ENCODE assay signal across 1 cellular context in the genomic region with DNA sequence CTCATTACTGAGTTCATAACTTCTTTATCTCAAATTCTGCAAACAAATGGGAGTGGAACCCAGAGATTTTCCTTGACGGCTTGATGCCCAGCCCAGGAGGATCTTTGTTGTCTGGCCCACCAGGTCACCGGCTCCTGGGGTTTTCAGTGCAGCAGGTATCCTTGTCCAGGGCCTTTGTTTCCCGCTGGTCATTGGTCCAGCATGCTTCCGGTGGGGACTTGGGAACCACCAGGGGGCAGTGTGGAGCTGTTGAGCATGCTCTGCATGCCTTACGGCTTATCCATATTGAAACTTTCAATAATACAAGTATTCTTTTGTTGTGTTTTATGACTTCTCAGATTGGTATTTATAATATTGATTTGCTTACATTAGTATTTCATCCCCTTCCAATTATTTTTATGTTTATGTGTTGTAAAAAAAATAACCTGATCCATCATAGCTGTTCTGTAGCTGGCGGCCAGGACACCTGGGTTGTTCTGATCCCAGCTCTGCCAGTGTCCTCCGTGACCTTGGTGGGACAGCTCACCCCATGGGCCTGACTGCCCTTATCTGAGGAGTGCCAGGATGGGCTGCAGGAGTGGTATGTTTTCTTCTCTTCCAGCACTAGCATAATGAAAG.
A peak's percentile ranks its signal among the peaks of the same experiment; 100 is the strongest.
TF ChIP-seq lines count a peak whose summit lies in the region.

No MANE protein-coding gene starts in this region.

TF ChIP-seq in HepG2, 621 proteins besides CTCF, POLR2A, EP300 and RAD21 (continued from another document and continues in another):
- no peak for TF ChIP-seq ZNF121 (CRISPR knock-in tag; IDR thresholded peaks at IDR 0.05)
- TF ChIP-seq ZNF629 (CRISPR knock-in tag; conservative IDR thresholded peaks at IDR 0.05), result no peak
- peak; percentile 58; the same call in 1 of the 2 replicates for TF ChIP-seq ELF1 (CRISPR knock-in tag; IDR thresholded peaks at IDR 0.05)
- TF ChIP-seq CEBPG (CRISPR knock-in tag; IDR thresholded peaks at IDR 0.05), result no peak
- TF ChIP-seq, protein P1, sequence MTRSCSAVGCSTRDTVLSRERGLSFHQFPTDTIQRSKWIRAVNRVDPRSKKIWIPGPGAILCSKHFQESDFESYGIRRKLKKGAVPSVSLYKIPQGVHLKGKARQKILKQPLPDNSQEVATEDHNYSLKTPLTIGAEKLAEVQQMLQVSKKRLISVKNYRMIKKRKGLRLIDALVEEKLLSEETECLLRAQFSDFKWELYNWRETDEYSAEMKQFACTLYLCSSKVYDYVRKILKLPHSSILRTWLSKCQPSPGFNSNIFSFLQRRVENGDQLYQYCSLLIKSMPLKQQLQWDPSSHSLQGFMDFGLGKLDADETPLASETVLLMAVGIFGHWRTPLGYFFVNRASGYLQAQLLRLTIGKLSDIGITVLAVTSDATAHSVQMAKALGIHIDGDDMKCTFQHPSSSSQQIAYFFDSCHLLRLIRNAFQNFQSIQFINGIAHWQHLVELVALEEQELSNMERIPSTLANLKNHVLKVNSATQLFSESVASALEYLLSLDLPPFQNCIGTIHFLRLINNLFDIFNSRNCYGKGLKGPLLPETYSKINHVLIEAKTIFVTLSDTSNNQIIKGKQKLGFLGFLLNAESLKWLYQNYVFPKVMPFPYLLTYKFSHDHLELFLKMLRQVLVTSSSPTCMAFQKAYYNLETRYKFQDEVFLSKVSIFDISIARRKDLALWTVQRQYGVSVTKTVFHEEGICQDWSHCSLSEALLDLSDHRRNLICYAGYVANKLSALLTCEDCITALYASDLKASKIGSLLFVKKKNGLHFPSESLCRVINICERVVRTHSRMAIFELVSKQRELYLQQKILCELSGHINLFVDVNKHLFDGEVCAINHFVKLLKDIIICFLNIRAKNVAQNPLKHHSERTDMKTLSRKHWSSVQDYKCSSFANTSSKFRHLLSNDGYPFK (CRISPR knock-in tag; IDR thresholded peaks at IDR 0.05; ENCODE audit: borderline replicate concordance), result no peak
- no peak for TF ChIP-seq ZNF317 (CRISPR knock-in tag; IDR thresholded peaks at IDR 0.05)
- no peak for TF ChIP-seq PAWR (CRISPR knock-in tag; IDR thresholded peaks at IDR 0.05; ENCODE audit: borderline replicate concordance)
- no peak for TF ChIP-seq TP53 (CRISPR knock-in tag; conservative IDR thresholded peaks at IDR 0.05)
- no peak for TF ChIP-seq JUN (CRISPR knock-in tag; IDR thresholded peaks at IDR 0.05)
- TF ChIP-seq, protein P2, sequence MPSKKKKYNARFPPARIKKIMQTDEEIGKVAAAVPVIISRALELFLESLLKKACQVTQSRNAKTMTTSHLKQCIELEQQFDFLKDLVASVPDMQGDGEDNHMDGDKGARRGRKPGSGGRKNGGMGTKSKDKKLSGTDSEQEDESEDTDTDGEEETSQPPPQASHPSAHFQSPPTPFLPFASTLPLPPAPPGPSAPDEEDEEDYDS (CRISPR knock-in tag; IDR thresholded peaks at IDR 0.05), result no peak
- no peak for TF ChIP-seq ZFX (CRISPR knock-in tag; IDR thresholded peaks at IDR 0.05; ENCODE audit: low read depth)
- TF ChIP-seq NR2F6 (IDR thresholded peaks at IDR 0.05), result no peak
- TF ChIP-seq NR2F6 (CRISPR knock-in tag; IDR thresholded peaks at IDR 0.05), result no peak
- TF ChIP-seq, protein P3, sequence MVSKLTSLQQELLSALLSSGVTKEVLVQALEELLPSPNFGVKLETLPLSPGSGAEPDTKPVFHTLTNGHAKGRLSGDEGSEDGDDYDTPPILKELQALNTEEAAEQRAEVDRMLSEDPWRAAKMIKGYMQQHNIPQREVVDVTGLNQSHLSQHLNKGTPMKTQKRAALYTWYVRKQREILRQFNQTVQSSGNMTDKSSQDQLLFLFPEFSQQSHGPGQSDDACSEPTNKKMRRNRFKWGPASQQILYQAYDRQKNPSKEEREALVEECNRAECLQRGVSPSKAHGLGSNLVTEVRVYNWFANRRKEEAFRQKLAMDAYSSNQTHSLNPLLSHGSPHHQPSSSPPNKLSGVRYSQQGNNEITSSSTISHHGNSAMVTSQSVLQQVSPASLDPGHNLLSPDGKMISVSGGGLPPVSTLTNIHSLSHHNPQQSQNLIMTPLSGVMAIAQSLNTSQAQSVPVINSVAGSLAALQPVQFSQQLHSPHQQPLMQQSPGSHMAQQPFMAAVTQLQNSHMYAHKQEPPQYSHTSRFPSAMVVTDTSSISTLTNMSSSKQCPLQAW (CRISPR knock-in tag; IDR thresholded peaks at IDR 0.05), result no peak
- TF ChIP-seq KLF11 (CRISPR knock-in tag; IDR thresholded peaks at IDR 0.05), result no peak
- no peak for TF ChIP-seq KDM5A (IDR thresholded peaks at IDR 0.05; ENCODE audit: borderline replicate concordance, low read length)
- TF ChIP-seq, protein P4, sequence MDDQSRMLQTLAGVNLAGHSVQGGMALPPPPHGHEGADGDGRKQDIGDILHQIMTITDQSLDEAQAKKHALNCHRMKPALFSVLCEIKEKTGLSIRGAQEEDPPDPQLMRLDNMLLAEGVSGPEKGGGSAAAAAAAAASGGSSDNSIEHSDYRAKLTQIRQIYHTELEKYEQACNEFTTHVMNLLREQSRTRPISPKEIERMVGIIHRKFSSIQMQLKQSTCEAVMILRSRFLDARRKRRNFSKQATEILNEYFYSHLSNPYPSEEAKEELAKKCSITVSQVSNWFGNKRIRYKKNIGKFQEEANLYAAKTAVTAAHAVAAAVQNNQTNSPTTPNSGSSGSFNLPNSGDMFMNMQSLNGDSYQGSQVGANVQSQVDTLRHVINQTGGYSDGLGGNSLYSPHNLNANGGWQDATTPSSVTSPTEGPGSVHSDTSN (CRISPR knock-in tag; IDR thresholded peaks at IDR 0.05; ENCODE audit: borderline replicate concordance), result no peak
- no peak for TF ChIP-seq TBX3 (IDR thresholded peaks at IDR 0.05; ENCODE audit: borderline replicate concordance)
- TF ChIP-seq, protein P5, sequence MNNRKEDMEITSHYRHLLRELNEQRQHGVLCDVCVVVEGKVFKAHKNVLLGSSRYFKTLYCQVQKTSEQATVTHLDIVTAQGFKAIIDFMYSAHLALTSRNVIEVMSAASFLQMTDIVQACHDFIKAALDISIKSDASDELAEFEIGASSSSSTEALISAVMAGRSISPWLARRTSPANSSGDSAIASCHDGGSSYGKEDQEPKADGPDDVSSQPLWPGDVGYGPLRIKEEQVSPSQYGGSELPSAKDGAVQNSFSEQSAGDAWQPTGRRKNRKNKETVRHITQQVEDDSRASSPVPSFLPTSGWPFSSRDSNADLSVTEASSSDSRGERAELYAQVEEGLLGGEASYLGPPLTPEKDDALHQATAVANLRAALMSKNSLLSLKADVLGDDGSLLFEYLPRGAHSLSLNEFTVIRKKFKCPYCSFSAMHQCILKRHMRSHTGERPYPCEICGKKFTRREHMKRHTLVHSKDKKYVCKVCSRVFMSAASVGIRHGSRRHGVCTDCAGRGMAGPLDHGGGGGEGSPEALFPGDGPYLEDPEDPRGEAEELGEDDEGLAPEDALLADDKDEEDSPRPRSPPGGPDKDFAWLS (CRISPR knock-in tag; IDR thresholded peaks at IDR 0.05; ENCODE audit: borderline replicate concordance), result no peak
- no peak for TF ChIP-seq ZFP36L1 (CRISPR knock-in tag; IDR thresholded peaks at IDR 0.05)
- TF ChIP-seq, protein P6, sequence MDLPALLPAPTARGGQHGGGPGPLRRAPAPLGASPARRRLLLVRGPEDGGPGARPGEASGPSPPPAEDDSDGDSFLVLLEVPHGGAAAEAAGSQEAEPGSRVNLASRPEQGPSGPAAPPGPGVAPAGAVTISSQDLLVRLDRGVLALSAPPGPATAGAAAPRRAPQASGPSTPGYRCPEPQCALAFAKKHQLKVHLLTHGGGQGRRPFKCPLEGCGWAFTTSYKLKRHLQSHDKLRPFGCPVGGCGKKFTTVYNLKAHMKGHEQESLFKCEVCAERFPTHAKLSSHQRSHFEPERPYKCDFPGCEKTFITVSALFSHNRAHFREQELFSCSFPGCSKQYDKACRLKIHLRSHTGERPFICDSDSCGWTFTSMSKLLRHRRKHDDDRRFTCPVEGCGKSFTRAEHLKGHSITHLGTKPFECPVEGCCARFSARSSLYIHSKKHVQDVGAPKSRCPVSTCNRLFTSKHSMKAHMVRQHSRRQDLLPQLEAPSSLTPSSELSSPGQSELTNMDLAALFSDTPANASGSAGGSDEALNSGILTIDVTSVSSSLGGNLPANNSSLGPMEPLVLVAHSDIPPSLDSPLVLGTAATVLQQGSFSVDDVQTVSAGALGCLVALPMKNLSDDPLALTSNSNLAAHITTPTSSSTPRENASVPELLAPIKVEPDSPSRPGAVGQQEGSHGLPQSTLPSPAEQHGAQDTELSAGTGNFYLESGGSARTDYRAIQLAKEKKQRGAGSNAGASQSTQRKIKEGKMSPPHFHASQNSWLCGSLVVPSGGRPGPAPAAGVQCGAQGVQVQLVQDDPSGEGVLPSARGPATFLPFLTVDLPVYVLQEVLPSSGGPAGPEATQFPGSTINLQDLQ (CRISPR knock-in tag; IDR thresholded peaks at IDR 0.05), result no peak
- TF ChIP-seq GABPB1 (CRISPR knock-in tag; IDR thresholded peaks at IDR 0.05), result peak; percentile 68; the same call in 1 of the 2 replicates
- TF ChIP-seq, protein P7, sequence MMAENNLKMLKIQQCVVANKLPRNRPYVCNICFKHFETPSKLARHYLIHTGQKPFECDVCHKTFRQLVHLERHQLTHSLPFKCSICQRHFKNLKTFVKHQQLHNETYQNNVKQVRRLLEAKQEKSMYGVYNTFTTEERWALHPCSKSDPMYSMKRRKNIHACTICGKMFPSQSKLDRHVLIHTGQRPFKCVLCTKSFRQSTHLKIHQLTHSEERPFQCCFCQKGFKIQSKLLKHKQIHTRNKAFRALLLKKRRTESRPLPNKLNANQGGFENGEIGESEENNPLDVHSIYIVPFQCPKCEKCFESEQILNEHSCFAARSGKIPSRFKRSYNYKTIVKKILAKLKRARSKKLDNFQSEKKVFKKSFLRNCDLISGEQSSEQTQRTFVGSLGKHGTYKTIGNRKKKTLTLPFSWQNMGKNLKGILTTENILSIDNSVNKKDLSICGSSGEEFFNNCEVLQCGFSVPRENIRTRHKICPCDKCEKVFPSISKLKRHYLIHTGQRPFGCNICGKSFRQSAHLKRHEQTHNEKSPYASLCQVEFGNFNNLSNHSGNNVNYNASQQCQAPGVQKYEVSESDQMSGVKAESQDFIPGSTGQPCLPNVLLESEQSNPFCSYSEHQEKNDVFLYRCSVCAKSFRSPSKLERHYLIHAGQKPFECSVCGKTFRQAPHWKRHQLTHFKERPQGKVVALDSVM (CRISPR knock-in tag; IDR thresholded peaks at IDR 0.05), result no peak
- no peak for TF ChIP-seq RELA (CRISPR knock-in tag; IDR thresholded peaks at IDR 0.05)
- TF ChIP-seq SNAPC2 (CRISPR knock-in tag; IDR thresholded peaks at IDR 0.05), result no peak
- TF ChIP-seq, protein P8, sequence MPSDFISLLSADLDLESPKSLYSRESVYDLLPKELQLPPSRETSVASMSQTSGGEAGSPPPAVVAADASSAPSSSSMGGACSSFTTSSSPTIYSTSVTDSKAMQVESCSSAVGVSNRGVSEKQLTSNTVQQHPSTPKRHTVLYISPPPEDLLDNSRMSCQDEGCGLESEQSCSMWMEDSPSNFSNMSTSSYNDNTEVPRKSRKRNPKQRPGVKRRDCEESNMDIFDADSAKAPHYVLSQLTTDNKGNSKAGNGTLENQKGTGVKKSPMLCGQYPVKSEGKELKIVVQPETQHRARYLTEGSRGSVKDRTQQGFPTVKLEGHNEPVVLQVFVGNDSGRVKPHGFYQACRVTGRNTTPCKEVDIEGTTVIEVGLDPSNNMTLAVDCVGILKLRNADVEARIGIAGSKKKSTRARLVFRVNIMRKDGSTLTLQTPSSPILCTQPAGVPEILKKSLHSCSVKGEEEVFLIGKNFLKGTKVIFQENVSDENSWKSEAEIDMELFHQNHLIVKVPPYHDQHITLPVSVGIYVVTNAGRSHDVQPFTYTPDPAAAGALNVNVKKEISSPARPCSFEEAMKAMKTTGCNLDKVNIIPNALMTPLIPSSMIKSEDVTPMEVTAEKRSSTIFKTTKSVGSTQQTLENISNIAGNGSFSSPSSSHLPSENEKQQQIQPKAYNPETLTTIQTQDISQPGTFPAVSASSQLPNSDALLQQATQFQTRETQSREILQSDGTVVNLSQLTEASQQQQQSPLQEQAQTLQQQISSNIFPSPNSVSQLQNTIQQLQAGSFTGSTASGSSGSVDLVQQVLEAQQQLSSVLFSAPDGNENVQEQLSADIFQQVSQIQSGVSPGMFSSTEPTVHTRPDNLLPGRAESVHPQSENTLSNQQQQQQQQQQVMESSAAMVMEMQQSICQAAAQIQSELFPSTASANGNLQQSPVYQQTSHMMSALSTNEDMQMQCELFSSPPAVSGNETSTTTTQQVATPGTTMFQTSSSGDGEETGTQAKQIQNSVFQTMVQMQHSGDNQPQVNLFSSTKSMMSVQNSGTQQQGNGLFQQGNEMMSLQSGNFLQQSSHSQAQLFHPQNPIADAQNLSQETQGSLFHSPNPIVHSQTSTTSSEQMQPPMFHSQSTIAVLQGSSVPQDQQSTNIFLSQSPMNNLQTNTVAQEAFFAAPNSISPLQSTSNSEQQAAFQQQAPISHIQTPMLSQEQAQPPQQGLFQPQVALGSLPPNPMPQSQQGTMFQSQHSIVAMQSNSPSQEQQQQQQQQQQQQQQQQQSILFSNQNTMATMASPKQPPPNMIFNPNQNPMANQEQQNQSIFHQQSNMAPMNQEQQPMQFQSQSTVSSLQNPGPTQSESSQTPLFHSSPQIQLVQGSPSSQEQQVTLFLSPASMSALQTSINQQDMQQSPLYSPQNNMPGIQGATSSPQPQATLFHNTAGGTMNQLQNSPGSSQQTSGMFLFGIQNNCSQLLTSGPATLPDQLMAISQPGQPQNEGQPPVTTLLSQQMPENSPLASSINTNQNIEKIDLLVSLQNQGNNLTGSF (CRISPR knock-in tag; IDR thresholded peaks at IDR 0.05), result no peak
- TF ChIP-seq, protein P9, sequence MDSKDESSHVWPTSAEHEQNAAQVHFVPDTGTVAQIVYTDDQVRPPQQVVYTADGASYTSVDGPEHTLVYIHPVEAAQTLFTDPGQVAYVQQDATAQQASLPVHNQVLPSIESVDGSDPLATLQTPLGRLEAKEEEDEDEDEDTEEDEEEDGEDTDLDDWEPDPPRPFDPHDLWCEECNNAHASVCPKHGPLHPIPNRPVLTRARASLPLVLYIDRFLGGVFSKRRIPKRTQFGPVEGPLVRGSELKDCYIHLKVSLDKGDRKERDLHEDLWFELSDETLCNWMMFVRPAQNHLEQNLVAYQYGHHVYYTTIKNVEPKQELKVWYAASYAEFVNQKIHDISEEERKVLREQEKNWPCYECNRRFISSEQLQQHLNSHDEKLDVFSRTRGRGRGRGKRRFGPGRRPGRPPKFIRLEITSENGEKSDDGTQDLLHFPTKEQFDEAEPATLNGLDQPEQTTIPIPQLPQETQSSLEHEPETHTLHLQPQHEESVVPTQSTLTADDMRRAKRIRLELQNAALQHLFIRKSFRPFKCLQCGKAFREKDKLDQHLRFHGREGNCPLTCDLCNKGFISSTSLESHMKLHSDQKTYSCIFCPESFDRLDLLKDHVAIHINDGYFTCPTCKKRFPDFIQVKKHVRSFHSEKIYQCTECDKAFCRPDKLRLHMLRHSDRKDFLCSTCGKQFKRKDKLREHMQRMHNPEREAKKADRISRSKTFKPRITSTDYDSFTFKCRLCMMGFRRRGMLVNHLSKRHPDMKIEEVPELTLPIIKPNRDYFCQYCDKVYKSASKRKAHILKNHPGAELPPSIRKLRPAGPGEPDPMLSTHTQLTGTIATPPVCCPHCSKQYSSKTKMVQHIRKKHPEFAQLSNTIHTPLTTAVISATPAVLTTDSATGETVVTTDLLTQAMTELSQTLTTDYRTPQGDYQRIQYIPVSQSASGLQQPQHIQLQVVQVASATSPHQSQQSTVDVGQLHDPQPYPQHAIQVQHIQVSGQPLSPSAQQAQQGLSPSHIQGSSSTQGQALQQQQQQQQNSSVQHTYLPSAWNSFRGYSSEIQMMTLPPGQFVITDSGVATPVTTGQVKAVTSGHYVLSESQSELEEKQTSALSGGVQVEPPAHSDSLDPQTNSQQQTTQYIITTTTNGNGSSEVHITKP (CRISPR knock-in tag; IDR thresholded peaks at IDR 0.05; ENCODE audit: low read depth), result no peak
- TF ChIP-seq ARNT (IDR thresholded peaks at IDR 0.05), result no peak
- TF ChIP-seq ZNF780A (CRISPR knock-in tag; IDR thresholded peaks at IDR 0.05), result no peak
- no peak for TF ChIP-seq SIX1 (CRISPR knock-in tag; IDR thresholded peaks at IDR 0.05; ENCODE audit: borderline replicate concordance)
- no peak for TF ChIP-seq SRSF4 (IDR thresholded peaks at IDR 0.05; ENCODE audit: low read depth, low read length, poor library complexity, severe bottlenecking)
- TF ChIP-seq ZNF263 (CRISPR knock-in tag; IDR thresholded peaks at IDR 0.05), result no peak
- TF ChIP-seq HMG20A (CRISPR knock-in tag; IDR thresholded peaks at IDR 0.05; ENCODE audit: borderline replicate concordance), result no peak
- no peak for TF ChIP-seq NCOA1 (CRISPR knock-in tag; IDR thresholded peaks at IDR 0.05)
